ENCODE assay signal across 1 cellular context in genomic region chr13:24107955-24108614, GRCh38.
TF ChIP-seq lines count a peak whose summit lies in the region.

No MANE protein-coding gene starts in this region.

TF ChIP-seq in H1, 55 proteins besides CTCF, POLR2A, EP300 and RAD21:
- TF ChIP-seq SIN3A (conservative IDR thresholded peaks at IDR 0.05 in 1 of 2, IDR thresholded peaks at IDR 0.05 in 1 of 2; ENCODE audit: low read depth in 1 of 2, low read length in 2 of 2) = no peak
- no peak for TF ChIP-seq CTBP2 (IDR thresholded peaks at IDR 0.05; ENCODE audit: borderline replicate concordance, insufficient read depth, insufficient read length, low read length)
- no peak for TF ChIP-seq BCL11A (IDR thresholded peaks at IDR 0.05; ENCODE audit: low read depth in 2 of 2, low read length in 2 of 2)
- no peak for TF ChIP-seq SP1 (IDR thresholded peaks at IDR 0.05; ENCODE audit: low read depth, low read length)
- no peak for TF ChIP-seq HDAC6 (IDR thresholded peaks at IDR 0.05; ENCODE audit: low read depth, low read length)
- TF ChIP-seq SIRT6 (IDR thresholded peaks at IDR 0.05; ENCODE audit: low read length) = no peak
